29 cellular contexts compared by ENCODE assay signal in genomic region chr5:151784141-151784540, GRCh38. TPM values are rescaled to one million over a fixed set of nuclear protein-coding genes. Genes with fewer than 3 reads are reported as not detected.
DNase-seq lines count a peak whose midpoint lies in the region; ATAC-seq and TF ChIP-seq lines count a peak whose summit lies in the region.
"Had no signal": no experiment of that assay in that cellular context is flagged by ENCODE, and none has a peak within 500 bp of the region (broad histone marks: within the 10 kb centered on the region; RNA-seq: fewer than 3 reads in every experiment).

No MANE protein-coding gene starts in this region.

- H3K36me3 Mint-ChIP-seq in stimulated activated naive CD8-positive, alpha-beta T cell treated with anti-CD3 and anti-CD28 coated beads, Interleukin-15, Interleukin-2, amounts not matched to agents 100 ng/mL and 50 ng/mL, for 24 hours (ENCODE audit: low read depth): peaks cover 56% of the 10 kb centered on the region
- peaks cover 13% of the 10 kb centered on the region for H3K36me3 Mint-ChIP-seq in mesothelial cell of epicardium

- H3K27me3 ChIP-seq in SJCRH30 (no peaks in the 10 kb centered on the region), tibial artery (no peaks in the 10 kb centered on the region)
- H3K27me3 ChIP-seq: breast epithelium, heart left ventricle had no signal

- H3K9me3 Mint-ChIP-seq in stimulated activated naive CD8-positive, alpha-beta T cell treated with anti-CD3 and anti-CD28 coated beads, Interleukin-15, Interleukin-2, amounts not matched to agents 100 ng/mL and 50 ng/mL, for 24 hours: no peaks in the 10 kb centered on the region
- H3K9me3 Mint-ChIP-seq in mesothelial cell of epicardium: no peaks in the 10 kb centered on the region
- H3K9me3 Mint-ChIP-seq: activated naive CD4-positive, alpha-beta T cell treated with anti-CD3 and anti-CD28 coated beads, Interleukin-2, amount 10 ng/mL, durations not matched to agents 7 days and 5 days; activated T-helper 1 cell treated with anti-CD3 and anti-CD28 coated beads, Interleukin-12 subunit alpha, Interleukin-12 subunit beta, Interleukin-2, Interleukin-4 antibody, amounts not matched to agents 30 ng/mL and 10 ng/mL and 1 ng/mL, durations not matched to agents 14 hours and 24 hours and 36 hours; effector memory CD8-positive, alpha-beta T cell had no signal

- peaks cover 73% of the 10 kb centered on the region for H3K4me1 Mint-ChIP-seq in stimulated activated naive CD8-positive, alpha-beta T cell treated with anti-CD3 and anti-CD28 coated beads, Interleukin-15, Interleukin-2, amounts not matched to agents 100 ng/mL and 50 ng/mL, for 24 hours (ENCODE audit: low read depth)
- peaks cover 43% of the 10 kb centered on the region for H3K4me1 Mint-ChIP-seq in mesothelial cell of epicardium

- intact Hi-C loops in tibial artery (cut with DNase I; ENCODE audit: low total_unique reads): no loop called here

- H3K36me3 ChIP-seq in SJCRH30 (peaks cover 47% of the 10 kb centered on the region), tibial artery (peaks cover 6 to 22% (median 11%) of the 10 kb centered on the region in 3 donors)
- H3K36me3 ChIP-seq: breast epithelium had no signal

- peak overlapping the region; percentile 52 for H3K27ac Mint-ChIP-seq in stimulated activated naive CD8-positive, alpha-beta T cell treated with anti-CD3 and anti-CD28 coated beads, Interleukin-15, Interleukin-2, amounts not matched to agents 100 ng/mL and 50 ng/mL, for 24 hours
- H3K27ac Mint-ChIP-seq in mesothelial cell of epicardium: peak overlapping the region; percentile 73
- H3K27ac Mint-ChIP-seq: activated naive CD4-positive, alpha-beta T cell treated with anti-CD3 and anti-CD28 coated beads, Interleukin-2, amount 10 ng/mL, durations not matched to agents 7 days and 5 days; activated T-helper 1 cell treated with anti-CD3 and anti-CD28 coated beads, Interleukin-12 subunit alpha, Interleukin-12 subunit beta, Interleukin-2, Interleukin-4 antibody, amounts not matched to agents 30 ng/mL and 10 ng/mL and 1 ng/mL, durations not matched to agents 14 hours and 24 hours and 36 hours had no signal

- TF ChIP-seq CTCF in mesothelial cell of epicardium (IDR thresholded peaks at IDR 0.05; ENCODE audit: unreplicated experiment) (no peak), tibial artery (IDR thresholded peaks at IDR 0.05) (no peak)

- peaks cover 40% of the 10 kb centered on the region for H3K4me1 ChIP-seq in SJCRH30
- H3K4me1 ChIP-seq in tibial artery: peaks cover 0 to 65% (median 26%) of the 10 kb centered on the region in 4 donors

- H3K9me3 ChIP-seq in SJCRH30 (replicated peaks): no peaks in the 10 kb centered on the region
- H3K9me3 ChIP-seq in tibial artery: no peaks in the 10 kb centered on the region
- H3K9me3 ChIP-seq: breast epithelium, heart left ventricle, psoas muscle had no signal

- in situ Hi-C loops in KBM-7 (cut with MboI; ENCODE audit: low pct_unique_long_range_greater_than_20kb, low sequenced_read_pairs): no loop called here

- ATAC-seq in stimulated activated naive CD8-positive, alpha-beta T cell treated with anti-CD3 and anti-CD28 coated beads, Interleukin-15, Interleukin-2, amounts not matched to agents 100 U/mL and 50 U/mL, for 24 hours: no peak
- ATAC-seq: effector memory CD8-positive, alpha-beta T cell; esophagus mucosa; heart left ventricle; psoas muscle; SK-N-SH treated with all-trans-retinoic acid at 6 μM for 48 hours had no signal

- no peak for DNase-seq in stimulated activated naive CD8-positive, alpha-beta T cell treated with anti-CD3 and anti-CD28 coated beads, Interleukin-15, Interleukin-2, amounts not matched to agents 100 U/mL and 50 U/mL, for 24 hours
- DNase-seq in SJCRH30: no peak
- DNase-seq in mesothelial cell of epicardium (ENCODE audit: low spot score in 2 of 2, unreplicated experiment in 2 of 2): no peak
- no peak for DNase-seq in tibial artery
- DNase-seq in KBM-7: no peak
- no peak for DNase-seq in ureter (ENCODE audit: low spot score)
- DNase-seq: activated CD4-positive, alpha-beta T cell treated with anti-CD3 and anti-CD28 coated beads for 1 hour; activated naive CD4-positive, alpha-beta T cell treated with anti-CD3 and anti-CD28 coated beads, Interleukin-2, amount 10 ng/mL, durations not matched to agents 7 days and 5 days; amygdala; cortex of kidney; DMS 273 treated with DMSO at 0.1 percent for 48 hours; effector memory CD8-positive, alpha-beta T cell; foreskin fibroblast; GM23248; heart left ventricle; mammary epithelial cell; NCI-H1694 treated with DMSO at 0.1 percent for 48 hours; NCI-H510A; OCI-M1; psoas muscle; stimulated activated CD4-positive, alpha-beta T cell treated with anti-CD3 and anti-CD28 coated beads, Interleukin-15, amount 100 ng/mL, for 24 hours; stimulated activated naive CD4-positive, alpha-beta T cell treated with Interleukin-2 at 50 U/mL for 16 hours had no signal

- no peaks in the 10 kb centered on the region for H3K27me3 Mint-ChIP-seq in stimulated activated naive CD8-positive, alpha-beta T cell treated with anti-CD3 and anti-CD28 coated beads, Interleukin-15, Interleukin-2, amounts not matched to agents 100 ng/mL and 50 ng/mL, for 24 hours
- no peaks in the 10 kb centered on the region for H3K27me3 Mint-ChIP-seq in mesothelial cell of epicardium (ENCODE audit: low read depth)
- H3K27me3 Mint-ChIP-seq: activated naive CD4-positive, alpha-beta T cell treated with anti-CD3 and anti-CD28 coated beads, Interleukin-2, amount 10 ng/mL, durations not matched to agents 7 days and 5 days; effector memory CD8-positive, alpha-beta T cell had no signal

- H3K4me3 ChIP-seq in SJCRH30 (no peak overlapping the region), tibial artery (no peak overlapping the region)
- H3K4me3 ChIP-seq: breast epithelium, GM23248, heart left ventricle, psoas muscle had no signal

- peak overlapping the region; percentile 60 for H3K27ac ChIP-seq in SJCRH30
- H3K27ac ChIP-seq in tibial artery: no peak overlapping the region
- H3K27ac ChIP-seq: breast epithelium, C4-2B, GM23248, heart left ventricle, HL-60, psoas muscle had no signal

- H3K4me3 Mint-ChIP-seq in stimulated activated naive CD8-positive, alpha-beta T cell treated with anti-CD3 and anti-CD28 coated beads, Interleukin-15, Interleukin-2, amounts not matched to agents 100 ng/mL and 50 ng/mL, for 24 hours: no peak overlapping the region
- no peak overlapping the region for H3K4me3 Mint-ChIP-seq in mesothelial cell of epicardium
- H3K4me3 Mint-ChIP-seq: activated naive CD4-positive, alpha-beta T cell treated with anti-CD3 and anti-CD28 coated beads, Interleukin-2, amount 10 ng/mL, durations not matched to agents 7 days and 5 days; activated T-helper 1 cell treated with anti-CD3 and anti-CD28 coated beads, Interleukin-12 subunit alpha, Interleukin-12 subunit beta, Interleukin-2, Interleukin-4 antibody, amounts not matched to agents 30 ng/mL and 10 ng/mL and 1 ng/mL, durations not matched to agents 14 hours and 24 hours and 36 hours had no signal

RNA-seq across cellular contexts. Expression of gene G3BP1, which starts 12.4 kb away (rescaled TPM):
- 265 and 269 TPM in 2 replicates for total RNA-seq in SJCRH30 (2014; rRNA removed; shearing (Covaris generic))
- 211 to 224 TPM (median 223 TPM) in 3 replicates for total RNA-seq in mesothelial cell of epicardium
- total RNA-seq in ureter: 209 TPM

RNA-seq across cellular contexts. Expression of gene ATOX1, which starts 25.7 kb away (rescaled TPM):
- 65.0 and 68.4 TPM in 2 replicates for total RNA-seq in SJCRH30 (2014; rRNA removed; shearing (Covaris generic))
- total RNA-seq in mesothelial cell of epicardium (92.6 to 101 TPM (median 97.1 TPM) in 3 replicates), ureter (88.6 TPM)
